2 cellular contexts compared by ENCODE assay signal in the genomic region with DNA sequence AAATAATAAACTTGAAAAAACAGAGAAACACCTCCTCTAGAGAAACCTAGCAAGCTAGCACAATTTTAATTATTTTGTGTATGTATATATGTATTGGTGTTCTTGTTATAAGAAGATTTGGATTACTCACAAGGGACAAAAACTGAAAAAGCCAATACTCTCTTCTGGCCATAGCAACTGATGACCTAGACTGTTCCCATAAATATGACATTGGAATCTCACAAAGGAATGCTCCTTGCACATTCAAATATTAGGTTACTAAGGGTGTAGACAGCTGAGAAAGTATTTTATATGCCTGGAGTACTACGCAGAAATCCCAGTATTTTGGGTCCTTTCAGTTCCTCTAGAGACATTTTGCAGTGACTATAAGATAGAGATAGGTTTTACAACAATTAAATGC.
TF ChIP-seq lines count a peak whose summit lies in the region.

No MANE protein-coding gene starts in this region.

TF ChIP-seq in IMR-90, 13 proteins besides CTCF, POLR2A, EP300 and RAD21 (continued from another document):
- TF ChIP-seq, protein P1, sequence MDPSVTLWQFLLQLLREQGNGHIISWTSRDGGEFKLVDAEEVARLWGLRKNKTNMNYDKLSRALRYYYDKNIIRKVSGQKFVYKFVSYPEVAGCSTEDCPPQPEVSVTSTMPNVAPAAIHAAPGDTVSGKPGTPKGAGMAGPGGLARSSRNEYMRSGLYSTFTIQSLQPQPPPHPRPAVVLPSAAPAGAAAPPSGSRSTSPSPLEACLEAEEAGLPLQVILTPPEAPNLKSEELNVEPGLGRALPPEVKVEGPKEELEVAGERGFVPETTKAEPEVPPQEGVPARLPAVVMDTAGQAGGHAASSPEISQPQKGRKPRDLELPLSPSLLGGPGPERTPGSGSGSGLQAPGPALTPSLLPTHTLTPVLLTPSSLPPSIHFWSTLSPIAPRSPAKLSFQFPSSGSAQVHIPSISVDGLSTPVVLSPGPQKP (IDR thresholded peaks at IDR 0.05; ENCODE audit: borderline replicate concordance, low read depth, low read length): no peak
- TF ChIP-seq SMC3 (IDR thresholded peaks at IDR 0.05; ENCODE audit: low read depth, low read length) (no peak), CEBPB (IDR thresholded peaks at IDR 0.05; ENCODE audit: low read depth, low read length) (no peak), RFX5 (IDR thresholded peaks at IDR 0.05; ENCODE audit: low read depth, low read length) (peak; percentile 72), RCOR1 (IDR thresholded peaks at IDR 0.05; ENCODE audit: insufficient replicate concordance, low read length) (no peak), BHLHE40 (IDR thresholded peaks at IDR 0.05; ENCODE audit: low read depth, low read length) (no peak), MAFK (IDR thresholded peaks at IDR 0.05; ENCODE audit: low read depth, low read length) (no peak), MAZ (IDR thresholded peaks at IDR 0.05; ENCODE audit: borderline replicate concordance, low read depth, low read length) (no peak)

TF ChIP-seq in SK-N-SH treated with all-trans-retinoic acid at 6 μM for 48 hours, 23 proteins besides CTCF, POLR2A, EP300 and RAD21 (continued from another document):
- TF ChIP-seq, protein P2, sequence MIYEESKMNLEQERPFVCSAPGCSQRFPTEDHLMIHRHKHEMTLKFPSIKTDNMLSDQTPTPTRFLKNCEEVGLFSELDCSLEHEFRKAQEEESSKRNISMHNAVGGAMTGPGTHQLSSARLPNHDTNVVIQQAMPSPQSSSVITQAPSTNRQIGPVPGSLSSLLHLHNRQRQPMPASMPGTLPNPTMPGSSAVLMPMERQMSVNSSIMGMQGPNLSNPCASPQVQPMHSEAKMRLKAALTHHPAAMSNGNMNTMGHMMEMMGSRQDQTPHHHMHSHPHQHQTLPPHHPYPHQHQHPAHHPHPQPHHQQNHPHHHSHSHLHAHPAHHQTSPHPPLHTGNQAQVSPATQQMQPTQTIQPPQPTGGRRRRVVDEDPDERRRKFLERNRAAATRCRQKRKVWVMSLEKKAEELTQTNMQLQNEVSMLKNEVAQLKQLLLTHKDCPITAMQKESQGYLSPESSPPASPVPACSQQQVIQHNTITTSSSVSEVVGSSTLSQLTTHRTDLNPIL (CRISPR knock-in tag; IDR thresholded peaks at IDR 0.05; ENCODE audit: low read depth): no peak
- TF ChIP-seq RARB (CRISPR knock-in tag; IDR thresholded peaks at IDR 0.05) (no peak), TCF4 (CRISPR knock-in tag; IDR thresholded peaks at IDR 0.05; ENCODE audit: borderline replicate concordance) (no peak), ZNF70 (CRISPR knock-in tag; IDR thresholded peaks at IDR 0.05) (no peak), ARNTL (CRISPR knock-in tag; IDR thresholded peaks at IDR 0.05; ENCODE audit: borderline replicate concordance, low read depth) (no peak), ZFP30 (CRISPR knock-in tag; IDR thresholded peaks at IDR 0.05) (no peak), ISL1 (CRISPR knock-in tag; IDR thresholded peaks at IDR 0.05) (no peak)
- TF ChIP-seq, protein P3, sequence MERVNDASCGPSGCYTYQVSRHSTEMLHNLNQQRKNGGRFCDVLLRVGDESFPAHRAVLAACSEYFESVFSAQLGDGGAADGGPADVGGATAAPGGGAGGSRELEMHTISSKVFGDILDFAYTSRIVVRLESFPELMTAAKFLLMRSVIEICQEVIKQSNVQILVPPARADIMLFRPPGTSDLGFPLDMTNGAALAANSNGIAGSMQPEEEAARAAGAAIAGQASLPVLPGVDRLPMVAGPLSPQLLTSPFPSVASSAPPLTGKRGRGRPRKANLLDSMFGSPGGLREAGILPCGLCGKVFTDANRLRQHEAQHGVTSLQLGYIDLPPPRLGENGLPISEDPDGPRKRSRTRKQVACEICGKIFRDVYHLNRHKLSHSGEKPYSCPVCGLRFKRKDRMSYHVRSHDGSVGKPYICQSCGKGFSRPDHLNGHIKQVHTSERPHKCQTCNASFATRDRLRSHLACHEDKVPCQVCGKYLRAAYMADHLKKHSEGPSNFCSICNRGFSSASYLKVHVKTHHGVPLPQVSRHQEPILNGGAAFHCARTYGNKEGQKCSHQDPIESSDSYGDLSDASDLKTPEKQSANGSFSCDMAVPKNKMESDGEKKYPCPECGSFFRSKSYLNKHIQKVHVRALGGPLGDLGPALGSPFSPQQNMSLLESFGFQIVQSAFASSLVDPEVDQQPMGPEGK (CRISPR knock-in tag; IDR thresholded peaks at IDR 0.05; ENCODE audit: borderline replicate concordance): no peak
- TF ChIP-seq, protein P4, sequence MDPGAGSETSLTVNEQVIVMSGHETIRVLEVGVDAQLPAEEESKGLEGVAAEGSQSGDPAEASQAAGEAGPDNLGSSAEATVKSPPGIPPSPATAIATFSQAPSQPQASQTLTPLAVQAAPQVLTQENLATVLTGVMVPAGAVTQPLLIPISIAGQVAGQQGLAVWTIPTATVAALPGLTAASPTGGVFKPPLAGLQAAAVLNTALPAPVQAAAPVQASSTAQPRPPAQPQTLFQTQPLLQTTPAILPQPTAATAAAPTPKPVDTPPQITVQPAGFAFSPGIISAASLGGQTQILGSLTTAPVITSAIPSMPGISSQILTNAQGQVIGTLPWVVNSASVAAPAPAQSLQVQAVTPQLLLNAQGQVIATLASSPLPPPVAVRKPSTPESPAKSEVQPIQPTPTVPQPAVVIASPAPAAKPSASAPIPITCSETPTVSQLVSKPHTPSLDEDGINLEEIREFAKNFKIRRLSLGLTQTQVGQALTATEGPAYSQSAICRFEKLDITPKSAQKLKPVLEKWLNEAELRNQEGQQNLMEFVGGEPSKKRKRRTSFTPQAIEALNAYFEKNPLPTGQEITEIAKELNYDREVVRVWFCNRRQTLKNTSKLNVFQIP (CRISPR knock-in tag; IDR thresholded peaks at IDR 0.05; ENCODE audit: borderline replicate concordance, low read depth): no peak
- TF ChIP-seq, protein P5, sequence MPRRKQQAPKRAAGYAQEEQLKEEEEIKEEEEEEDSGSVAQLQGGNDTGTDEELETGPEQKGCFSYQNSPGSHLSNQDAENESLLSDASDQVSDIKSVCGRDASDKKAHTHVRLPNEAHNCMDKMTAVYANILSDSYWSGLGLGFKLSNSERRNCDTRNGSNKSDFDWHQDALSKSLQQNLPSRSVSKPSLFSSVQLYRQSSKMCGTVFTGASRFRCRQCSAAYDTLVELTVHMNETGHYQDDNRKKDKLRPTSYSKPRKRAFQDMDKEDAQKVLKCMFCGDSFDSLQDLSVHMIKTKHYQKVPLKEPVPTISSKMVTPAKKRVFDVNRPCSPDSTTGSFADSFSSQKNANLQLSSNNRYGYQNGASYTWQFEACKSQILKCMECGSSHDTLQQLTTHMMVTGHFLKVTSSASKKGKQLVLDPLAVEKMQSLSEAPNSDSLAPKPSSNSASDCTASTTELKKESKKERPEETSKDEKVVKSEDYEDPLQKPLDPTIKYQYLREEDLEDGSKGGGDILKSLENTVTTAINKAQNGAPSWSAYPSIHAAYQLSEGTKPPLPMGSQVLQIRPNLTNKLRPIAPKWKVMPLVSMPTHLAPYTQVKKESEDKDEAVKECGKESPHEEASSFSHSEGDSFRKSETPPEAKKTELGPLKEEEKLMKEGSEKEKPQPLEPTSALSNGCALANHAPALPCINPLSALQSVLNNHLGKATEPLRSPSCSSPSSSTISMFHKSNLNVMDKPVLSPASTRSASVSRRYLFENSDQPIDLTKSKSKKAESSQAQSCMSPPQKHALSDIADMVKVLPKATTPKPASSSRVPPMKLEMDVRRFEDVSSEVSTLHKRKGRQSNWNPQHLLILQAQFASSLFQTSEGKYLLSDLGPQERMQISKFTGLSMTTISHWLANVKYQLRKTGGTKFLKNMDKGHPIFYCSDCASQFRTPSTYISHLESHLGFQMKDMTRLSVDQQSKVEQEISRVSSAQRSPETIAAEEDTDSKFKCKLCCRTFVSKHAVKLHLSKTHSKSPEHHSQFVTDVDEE (CRISPR knock-in tag; IDR thresholded peaks at IDR 0.05): no peak
- TF ChIP-seq, protein P6, sequence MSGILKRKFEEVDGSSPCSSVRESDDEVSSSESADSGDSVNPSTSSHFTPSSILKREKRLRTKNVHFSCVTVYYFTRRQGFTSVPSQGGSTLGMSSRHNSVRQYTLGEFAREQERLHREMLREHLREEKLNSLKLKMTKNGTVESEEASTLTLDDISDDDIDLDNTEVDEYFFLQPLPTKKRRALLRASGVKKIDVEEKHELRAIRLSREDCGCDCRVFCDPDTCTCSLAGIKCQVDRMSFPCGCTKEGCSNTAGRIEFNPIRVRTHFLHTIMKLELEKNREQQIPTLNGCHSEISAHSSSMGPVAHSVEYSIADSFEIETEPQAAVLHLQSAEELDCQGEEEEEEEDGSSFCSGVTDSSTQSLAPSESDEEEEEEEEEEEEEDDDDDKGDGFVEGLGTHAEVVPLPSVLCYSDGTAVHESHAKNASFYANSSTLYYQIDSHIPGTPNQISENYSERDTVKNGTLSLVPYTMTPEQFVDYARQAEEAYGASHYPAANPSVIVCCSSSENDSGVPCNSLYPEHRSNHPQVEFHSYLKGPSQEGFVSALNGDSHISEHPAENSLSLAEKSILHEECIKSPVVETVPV (CRISPR knock-in tag; IDR thresholded peaks at IDR 0.05): no peak
